In the genomic region with DNA sequence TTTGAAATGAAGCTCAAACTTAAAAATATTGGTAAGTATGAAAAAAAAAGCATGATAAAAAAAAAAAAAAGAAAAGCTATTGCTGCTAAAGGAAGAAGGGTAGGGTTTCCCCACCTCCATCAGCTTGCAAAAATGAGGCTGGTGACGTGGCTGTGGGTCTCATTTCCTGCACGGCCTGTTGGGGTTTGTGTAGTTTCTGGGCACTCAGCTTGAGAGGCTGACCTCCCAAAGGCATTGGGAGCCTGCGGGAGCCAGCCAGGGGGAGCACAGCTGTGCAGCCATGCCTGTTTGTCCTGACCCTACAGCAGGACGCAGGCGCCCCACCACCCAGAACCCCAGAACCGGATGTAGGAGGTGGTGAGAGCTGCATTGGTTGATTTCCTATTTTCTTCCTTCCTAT, we compare ENCODE assay signal across 8 cellular contexts.
DNase-seq lines count a peak whose midpoint lies in the region; ATAC-seq lines count a peak whose summit lies in the region.

No MANE protein-coding gene starts in this region.

- peak; percentile 57 for DNase-seq in effector CD8-positive, alpha-beta T cell (lab: John Stamatoyannopoulos, UW)
- DNase-seq in stimulated activated CD8-positive, alpha-beta memory T cell treated with anti-CD3 and anti-CD28 coated beads, Interleukin-15, amount 100 ng/mL, for 24 hours (ENCODE audit: low read depth) = peak; percentile 33
- DNase-seq in GM03348 (ENCODE audit: low spot score) (no peak), NCI-H1930 (lab: John Stamatoyannopoulos, UW) (no peak), putamen (ENCODE audit: low spot score) (no peak)

- ATAC-seq in GM18519 (IDR thresholded peaks at IDR 0.05; ENCODE audit: low FRiP score, unreplicated experiment) (peak; percentile 68), HG02981 (IDR thresholded peaks at IDR 0.05; ENCODE audit: unreplicated experiment) (peak; percentile 79)
- peak; percentile 77 to 87 for ATAC-seq in activated CD4-positive, CD25-positive, alpha-beta regulatory T cell treated with anti-CD3 and anti-CD28 coated beads, Interleukin-2, amount 50 U/mL, for 24 hours

Comparison
In these comparisons a context has a peak if more than half of its experiments do, and no peak if none do; other contexts are left out.
1. DNase-seq: peak in effector CD8-positive, alpha-beta T cell (single experiment) and stimulated activated CD8-positive, alpha-beta memory T cell treated with anti-CD3 and anti-CD28 coated beads, Interleukin-15, amount 100 ng/mL, for 24 hours (single experiment); none in GM03348 (single experiment), NCI-H1930 (0 of 2) and putamen (single experiment).
2. Peak in every context shown above with its lines, with median percentiles within 50 percentile points of each other: ATAC-seq.